Comparison of ENCODE assay signal across 10 cellular contexts in the genomic region with DNA sequence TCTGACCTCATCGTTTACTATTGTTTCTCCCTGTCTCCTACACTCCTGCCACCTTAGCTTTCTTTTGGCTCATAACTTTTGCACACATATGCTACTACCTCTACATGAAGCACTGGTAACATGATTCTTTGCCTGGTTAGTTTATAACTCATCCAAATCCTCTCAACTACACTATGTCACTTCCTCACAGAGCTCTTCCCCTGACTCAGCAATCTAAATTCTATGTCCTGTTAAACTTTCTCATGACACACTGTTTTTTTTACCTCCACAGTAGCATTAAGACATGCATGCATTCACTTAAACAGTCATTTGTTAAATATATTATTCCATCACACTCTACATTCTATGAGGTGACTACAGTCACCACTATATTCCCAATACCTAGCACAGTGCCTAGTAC. TPM values are rescaled to one million over a fixed set of nuclear protein-coding genes. Genes with fewer than 3 reads are reported as not detected.
DNase-seq lines count a peak whose midpoint lies in the region; ATAC-seq and TF ChIP-seq lines count a peak whose summit lies in the region.
"Had no signal": no experiment of that assay in that cellular context is flagged by ENCODE, and none has a peak within 500 bp of the region (broad histone marks: within the 10 kb centered on the region; RNA-seq: fewer than 3 reads in every experiment).

No MANE protein-coding gene starts in this region.

- H3K9me3 ChIP-seq in AG04450 (ENCODE audit: control insufficient read depth, insufficient read depth, low read length) (no peaks in the 10 kb centered on the region), adipocyte (ENCODE audit: control insufficient read depth, low read length) (no peaks in the 10 kb centered on the region), hepatocyte (ENCODE audit: low read depth) (no peaks in the 10 kb centered on the region)

- TF ChIP-seq CTCF in AG04450 (IDR thresholded peaks at IDR 0.05; ENCODE audit: low read depth, low read length), result no peak
- TF ChIP-seq CTCF in HFF-Myc (IDR thresholded peaks at IDR 0.05; ENCODE audit: low read depth, low read length, missing control alignments), result no peak
- no peak for TF ChIP-seq CTCF in hepatocyte (IDR thresholded peaks at IDR 0.05; ENCODE audit: poor library complexity)

- H3K4me3 ChIP-seq in AG04450 (ENCODE audit: low read depth, low read length) (no peak overlapping the region), HFF-Myc (replicated peaks; ENCODE audit: low read depth, low read length) (no peak overlapping the region), adipocyte (ENCODE audit: low read length) (no peak overlapping the region), hepatocyte (no peak overlapping the region)

- H3K27me3 ChIP-seq in AG04450 (ENCODE audit: control insufficient read depth, insufficient read depth, low read length), result no peaks in the 10 kb centered on the region
- no peaks in the 10 kb centered on the region for H3K27me3 ChIP-seq in adipocyte (replicated peaks; ENCODE audit: control insufficient read depth, insufficient read depth, low read length)
- H3K27me3 ChIP-seq in hepatocyte, result no peaks in the 10 kb centered on the region

- H3K4me1 ChIP-seq in adipocyte (ENCODE audit: control insufficient read depth, insufficient read depth, low read length) (peaks cover 17% of the 10 kb centered on the region), hepatocyte (ENCODE audit: insufficient read depth) (no peaks in the 10 kb centered on the region)

- H3K27ac ChIP-seq in AG04450 (ENCODE audit: low read depth, low read length) (peak overlapping the region; percentile 68), hepatocyte (peak overlapping the region; percentile 5)
- H3K27ac ChIP-seq: HL-60 had no signal

- H3K9me2 ChIP-seq in hepatocyte (replicated peaks; ENCODE audit: insufficient read depth), result no peaks in the 10 kb centered on the region

- 100% methylated on average over 1 of the region's 1 CpG for whole genome bisulfite sequencing in hepatocyte (ENCODE audit: low lambda C conversion rate, missing lambda C conversion rate)

- intact Hi-C loops in left colon (cut with DNase I, micrococcal nuclease), result no loop called here

- CTCF ChIA-PET in AG04450 (lab: Charles Lee), result interaction anchor here (0.9 to 1.0 kb wide), 2 partner anchors 11 to 95 kb away, joined by 3 to 4 read pairs; no protein-coding TSS in a partner anchor

- H3K4me2 ChIP-seq in hepatocyte, result no peak overlapping the region

- POLR2A ChIA-PET in AG04450 (lab: Yijun Ruan, JAX), result interaction anchor here (0.8 to 1.1 kb wide), 2 partner anchors 17 to 20 kb away, joined by 3 to 7 read pairs; partner anchors contain the start of gene APPBP2

- H2AFZ ChIP-seq in hepatocyte, result no peak overlapping the region

- H3K36me3 ChIP-seq in adipocyte (ENCODE audit: control insufficient read depth, insufficient read depth, low read length, severe bottlenecking), result peaks cover 28% of the 10 kb centered on the region
- H3K36me3 ChIP-seq in hepatocyte (replicated peaks; ENCODE audit: insufficient read depth, low read depth), result no peaks in the 10 kb centered on the region

- H4K20me1 ChIP-seq in hepatocyte (ENCODE audit: insufficient read depth, poor library complexity, severe bottlenecking), result peaks cover 91% of the 10 kb centered on the region

- H3K9ac ChIP-seq in adipocyte (ENCODE audit: low read length), result no peak overlapping the region

- DNase-seq in AG04450 (ENCODE audit: low read depth, low spot score) (peak; percentile 60), HFF-Myc (ENCODE audit: extremely low read depth, low read depth) (peak; percentile 62), adipocyte (ENCODE audit: low read depth) (peak; percentile 55), hepatocyte (ENCODE audit: low spot score) (peak; percentile 9), NCI-H1048 (lab: John Stamatoyannopoulos, UW) (no peak), left colon (no peak), NK-92 (lab: John Stamatoyannopoulos, UW; ENCODE audit: unreplicated experiment) (no peak)
- DNase-seq: DMS153 had no signal

- peaks cover 100% of the 10 kb centered on the region for H3K79me2 ChIP-seq in hepatocyte

- no peak for ATAC-seq in left colon
- ATAC-seq in GM19328 (IDR thresholded peaks at IDR 0.05; ENCODE audit: unreplicated experiment), result no peak

RNA-seq across cellular contexts. Expression of gene APPBP2, which starts 19.7 kb away (rescaled TPM):
- polyA plus RNA-seq in AG04450 (2011; rRNA removed) (37.0 and 55.1 TPM in 2 replicates), hepatocyte (37.2 and 42.6 TPM in 2 replicates)
- 80.7 and 99.0 TPM in 2 replicates for polyA minus RNA-seq in AG04450 (2011; rRNA and poly(A)+ RNA removed)
- total RNA-seq in hepatocyte (39.3 and 42.0 TPM in 2 replicates), left colon (10 to 100 TPM; 30.7 to 34.7 TPM)

Comparison
In these comparisons a context has a peak if more than half of its experiments do, and no peak if none do; other contexts are left out.
1. DNase-seq: peak in AG04450 (single experiment), HFF-Myc (single experiment), adipocyte (single experiment) and hepatocyte (single experiment); none in NCI-H1048 (single experiment), left colon (0 of 2) and NK-92 (single experiment).